In the genomic region with DNA sequence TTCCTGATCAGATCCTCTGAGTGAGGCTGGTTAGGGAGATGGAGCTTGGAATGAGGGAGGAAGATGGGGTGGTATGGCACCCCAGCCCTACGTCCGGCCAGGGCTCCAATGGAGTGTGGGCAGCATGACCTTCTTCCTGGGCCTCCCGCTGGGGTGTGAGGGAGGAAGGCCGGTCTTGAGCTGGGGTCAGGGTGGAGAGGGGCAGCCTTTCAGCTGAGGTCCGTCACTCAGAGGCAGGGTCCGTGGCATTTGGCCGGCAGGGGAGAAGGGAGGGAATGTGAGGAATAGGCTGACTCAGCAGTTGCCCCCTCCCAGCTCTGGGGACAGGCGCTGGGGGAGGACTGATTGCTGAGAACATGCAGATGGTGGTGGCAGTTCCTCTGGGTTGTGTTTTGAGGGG, we compare ENCODE assay signal across 26 cellular contexts. TPM values are rescaled to one million over a fixed set of nuclear protein-coding genes. Genes with fewer than 3 reads are reported as not detected.
A peak's percentile ranks its signal among the peaks of the same experiment; 100 is the strongest.
DNase-seq lines count a peak whose midpoint lies in the region; ATAC-seq and TF ChIP-seq lines count a peak whose summit lies in the region.
"Had no signal": no experiment of that assay in that cellular context is flagged by ENCODE, and none has a peak within 500 bp of the region (broad histone marks: within the 10 kb centered on the region; RNA-seq: fewer than 3 reads in every experiment).

No MANE protein-coding gene starts in this region.

- no peak for TF ChIP-seq CTCF in nephron (IDR thresholded peaks at IDR 0.05; ENCODE audit: unreplicated experiment in 3 of 3)
- no peak for TF ChIP-seq CTCF in thyroid gland (IDR thresholded peaks at IDR 0.05)

- no peak overlapping the region for H3K4me3 Mint-ChIP-seq in central memory CD8-positive, alpha-beta T cell
- H3K4me3 Mint-ChIP-seq in nephron = peak overlapping the region in 2 of 3 experiments; percentile 50 to 52
- H3K4me3 Mint-ChIP-seq: CD8-positive, alpha-beta memory T cell; naive thymus-derived CD8-positive, alpha-beta T cell; stimulated activated naive CD8-positive, alpha-beta T cell treated with anti-CD3 and anti-CD28 coated beads, Interleukin-15, Interleukin-2, amounts not matched to agents 100 ng/mL and 50 ng/mL, for 24 hours had no signal

- no peaks in the 10 kb centered on the region for H3K9me3 Mint-ChIP-seq in central memory CD8-positive, alpha-beta T cell
- H3K9me3 Mint-ChIP-seq in nephron = no peaks in the 10 kb centered on the region
- H3K9me3 Mint-ChIP-seq: CD8-positive, alpha-beta memory T cell; naive thymus-derived CD8-positive, alpha-beta T cell; stimulated activated naive CD8-positive, alpha-beta T cell treated with anti-CD3 and anti-CD28 coated beads, Interleukin-15, Interleukin-2, amounts not matched to agents 100 ng/mL and 50 ng/mL, for 24 hours had no signal

- peak overlapping the region; percentile 25 for H3K27ac Mint-ChIP-seq in central memory CD8-positive, alpha-beta T cell (ENCODE audit: low read depth)
- peak overlapping the region; percentile 90 to 99 (median 96) for H3K27ac Mint-ChIP-seq in nephron
- H3K27ac Mint-ChIP-seq: naive thymus-derived CD8-positive, alpha-beta T cell; stimulated activated naive CD8-positive, alpha-beta T cell treated with anti-CD3 and anti-CD28 coated beads, Interleukin-15, Interleukin-2, amounts not matched to agents 100 ng/mL and 50 ng/mL, for 24 hours had no signal

- no peak overlapping the region for H3K27ac ChIP-seq in thyroid gland
- H3K27ac ChIP-seq: body of pancreas, heart right ventricle, pancreas, transverse colon had no signal

- H3K4me3 ChIP-seq in thyroid gland (replicated peaks in 1 of 3) = no peak overlapping the region
- H3K4me3 ChIP-seq: body of pancreas, HAP-1, heart right ventricle, MG63, pancreas, transverse colon had no signal

- peaks cover 2% of the 10 kb centered on the region for H3K36me3 Mint-ChIP-seq in central memory CD8-positive, alpha-beta T cell (ENCODE audit: insufficient read depth)
- no peaks in the 10 kb centered on the region for H3K36me3 Mint-ChIP-seq in nephron (ENCODE audit: low read depth)
- H3K36me3 Mint-ChIP-seq: CD8-positive, alpha-beta memory T cell; naive thymus-derived CD8-positive, alpha-beta T cell had no signal

- intact Hi-C loops in thyroid gland (cut with DNase I) = no loop called here

- peaks cover 0 to 4% of the 10 kb centered on the region in 2 donors for H3K4me1 ChIP-seq in thyroid gland
- H3K4me1 ChIP-seq: body of pancreas, HAP-1, pancreas had no signal

- no peak for ATAC-seq in central memory CD8-positive, alpha-beta T cell (replicated peaks; ENCODE audit: extremely low read depth, poor library complexity, severe bottlenecking)
- ATAC-seq in GM21367 (IDR thresholded peaks at IDR 0.05; ENCODE audit: unreplicated experiment) (no peak), HG03139 (IDR thresholded peaks at IDR 0.05; ENCODE audit: unreplicated experiment) (no peak)
- ATAC-seq: body of pancreas; heart right ventricle; left colon; naive thymus-derived CD8-positive, alpha-beta T cell; pancreas had no signal

- no peaks in the 10 kb centered on the region for H3K9me3 ChIP-seq in thyroid gland
- H3K9me3 ChIP-seq: body of pancreas, HAP-1, heart right ventricle, MG63, pancreas, transverse colon had no signal

- peak; percentile 34 for DNase-seq in activated effector memory CD4-positive, alpha-beta T cell treated with anti-CD3 and anti-CD28 coated beads, Interleukin-2, amount 50 U/mL, for 16 hours
- no peak for DNase-seq in activated effector memory CD4-positive, alpha-beta T cell treated with Interleukin-2 at 50 U/mL for 16 hours
- DNase-seq in central memory CD8-positive, alpha-beta T cell (ENCODE audit: low spot score in 2 of 2) = no peak
- DNase-seq in ureter (ENCODE audit: low spot score) = peak; percentile 29
- DNase-seq in thyroid gland = no peak
- DNase-seq: activated CD4-positive, alpha-beta T cell treated with anti-CD3 and anti-CD28 coated beads, Interleukin-2, amount 50 U/mL, for 1 hour; body of pancreas; CD8-positive, alpha-beta memory T cell; effector CD8-positive, alpha-beta T cell; foreskin fibroblast; heart right ventricle; left colon; MG63; midbrain; naive thymus-derived CD8-positive, alpha-beta T cell; NCI-H2081 treated with DMSO at 0.1 percent for 48 hours; NCI-H345; NCI-H774; pancreas; T-helper 2 cell; transverse colon had no signal

- peaks cover 23% of the 10 kb centered on the region for H3K27me3 Mint-ChIP-seq in central memory CD8-positive, alpha-beta T cell
- no peaks in the 10 kb centered on the region for H3K27me3 Mint-ChIP-seq in nephron (ENCODE audit: low read depth)

- H3K27me3 ChIP-seq in thyroid gland = no peaks in the 10 kb centered on the region
- H3K27me3 ChIP-seq: body of pancreas, MG63, pancreas, transverse colon had no signal

- WGBS in thyroid gland, 2 donors = 91 to 93% methylated on average over 8 of the region's 8 CpGs

- H3K36me3 ChIP-seq in thyroid gland = no peaks in the 10 kb centered on the region
- H3K36me3 ChIP-seq: HAP-1, heart right ventricle, MG63, pancreas, transverse colon had no signal

- no peak for TF ChIP-seq POLR2A in thyroid gland (IDR thresholded peaks at IDR 0.05)

- H3K4me1 Mint-ChIP-seq in central memory CD8-positive, alpha-beta T cell = no peaks in the 10 kb centered on the region
- peaks cover 87% of the 10 kb centered on the region for H3K4me1 Mint-ChIP-seq in nephron
- H3K4me1 Mint-ChIP-seq: CD8-positive, alpha-beta memory T cell; naive thymus-derived CD8-positive, alpha-beta T cell had no signal

RNA-seq across cellular contexts. Expression of a gene that starts 25.5 kb away (rescaled TPM):
- 261 TPM for total RNA-seq in ureter
- 1,000 to 10,000 TPM in 1 of 4 donors, 100 to 1,000 TPM in 3; 510 to 1,437 (median 630) TPM for total RNA-seq in thyroid gland

RNA-seq across cellular contexts. Expression of a gene that starts 56.9 kb away (rescaled TPM):
- total RNA-seq in ureter = 41.8 TPM
- 10 to 100 TPM; 26.3 to 61.1 (median 45.1) TPM for total RNA-seq in thyroid gland

Comparison
In these comparisons a context has a peak if more than half of its experiments do, and no peak if none do; other contexts are left out.
1. DNase-seq: peak in activated effector memory CD4-positive, alpha-beta T cell treated with anti-CD3 and anti-CD28 coated beads, Interleukin-2, amount 50 U/mL, for 16 hours (single experiment) and ureter (single experiment); none in activated effector memory CD4-positive, alpha-beta T cell treated with Interleukin-2 at 50 U/mL for 16 hours (single experiment), central memory CD8-positive, alpha-beta T cell (0 of 2) and thyroid gland (0 of 2).